ENCODE assay signal across 8 cellular contexts in genomic region chr2:27070653-27071276, GRCh38. TPM values are rescaled to one million over a fixed set of nuclear protein-coding genes. Genes with fewer than 3 reads are reported as not detected.
DNase-seq lines count a peak whose midpoint lies in the region; ATAC-seq and TF ChIP-seq lines count a peak whose summit lies in the region.

No MANE protein-coding gene starts in this region.

- CTCF ChIA-PET in Panc1 (lab: Charles Lee), result interaction anchor here (0.7 kb wide), 1 partner anchor 11 kb away, joined by 3 read pairs; no protein-coding TSS in a partner anchor

- H3K27ac ChIP-seq in Panc1 (ENCODE audit: low read length) (peak overlapping the region; percentile 93), esophagus muscularis mucosa (replicated peaks in 1 of 4) (peak overlapping the region; percentile 98 to 99 (median 98)), psoas muscle (peak overlapping the region; percentile 88)

- no peak for TF ChIP-seq EP300 in esophagus muscularis mucosa (IDR thresholded peaks at IDR 0.05)

- H3K4me3 ChIP-seq in Panc1 (ENCODE audit: low read depth in 2 of 2, low read length in 2 of 2) (peak overlapping the region; percentile 98 to 100), esophagus muscularis mucosa (peak overlapping the region; percentile 75 to 98 (median 90)), psoas muscle (peak overlapping the region; percentile 90)

- H3K36me3 ChIP-seq in Panc1 (ENCODE audit: control insufficient read depth, insufficient read depth, low read length), result no peaks in the 10 kb centered on the region
- H3K36me3 ChIP-seq in esophagus muscularis mucosa, result peaks cover 5 to 47% (median 28%) of the 10 kb centered on the region in 4 donors
- peaks cover 6 to 41% of the 10 kb centered on the region in 2 donors for H3K36me3 ChIP-seq in psoas muscle (ENCODE audit: insufficient read depth in 1 of 2, low read depth in 1 of 2)

- TF ChIP-seq CTCF in Panc1 (IDR thresholded peaks at IDR 0.05) (no peak), esophagus muscularis mucosa (IDR thresholded peaks at IDR 0.05) (no peak), psoas muscle (IDR thresholded peaks at IDR 0.05) (no peak)

- intact Hi-C loops in Panc1 (cut with micrococcal nuclease; ENCODE audit: unreplicated experiment) (no loop called here), esophagus muscularis mucosa (cut with DNase I) (loop anchor here (2.0 kb wide), 1 partner anchor 20 kb away; the partner anchor contains the start of gene AGBL5), psoas muscle (cut with DNase I) (loop anchor here in 1 of 2 donors (2.0 kb wide), 1 partner anchor 18 kb away; no protein-coding TSS in a partner anchor)

- POLR2A ChIA-PET in Panc1 (lab: Charles Lee), result interaction anchor here (0.8 to 1.8 kb wide), 2 partner anchors 16 to 20 kb away, joined by 3 to 6 read pairs; no protein-coding TSS in a partner anchor

- BruUV-seq in Panc1 (replicated peaks; lab: Mats Ljungman, UMichigan), result TSS peak; percentile 73

- TF ChIP-seq POLR2A in esophagus muscularis mucosa (IDR thresholded peaks at IDR 0.05; ENCODE audit: low read depth), result no peak

- ATAC-seq in GM18502 (IDR thresholded peaks at IDR 0.05; ENCODE audit: poor library complexity, unreplicated experiment), result peak; percentile 13
- peak; percentile 1; the same call in 1 of the 2 replicates for ATAC-seq in Panc1
- peak; percentile 2 to 7 (median 2) for ATAC-seq in psoas muscle
- no peak for ATAC-seq in GM21576 (IDR thresholded peaks at IDR 0.05; ENCODE audit: unreplicated experiment)

- H3K4me1 ChIP-seq in Panc1 (ENCODE audit: control insufficient read depth, insufficient read depth, low read length) (peaks cover 15% of the 10 kb centered on the region), esophagus muscularis mucosa (peaks cover 58 to 82% (median 74%) of the 10 kb centered on the region in 4 donors), psoas muscle (peaks cover 16% of the 10 kb centered on the region)

- WGBS in esophagus muscularis mucosa, result 4% methylated on average over 7 of the region's 11 CpGs
- WGBS in psoas muscle, 3 donors, result 2 to 4% (median 3%) methylated on average over 11 of the region's 11 CpGs

- DNase-seq in Panc1 (ENCODE audit: low read depth, low spot score), result no peak
- no peak for DNase-seq in esophagus muscularis mucosa (ENCODE audit: extremely low spot score)
- DNase-seq in psoas muscle, result no peak
- no peak for DNase-seq in SKM-1 (lab: John Stamatoyannopoulos, UW; ENCODE audit: unreplicated experiment)
- DNase-seq in DMS153 treated with DMSO at 0.1 percent for 48 hours (lab: John Stamatoyannopoulos, UW; ENCODE audit: unreplicated experiment), result no peak
- DNase-seq in NK-92 (lab: John Stamatoyannopoulos, UW; ENCODE audit: unreplicated experiment), result no peak

- H3K27me3 ChIP-seq in Panc1 (ENCODE audit: control insufficient read depth, insufficient read depth, low read length) (no peaks in the 10 kb centered on the region), esophagus muscularis mucosa (no peaks in the 10 kb centered on the region), psoas muscle (ENCODE audit: insufficient read depth in 3 of 3, low read length in 2 of 3) (no peaks in the 10 kb centered on the region)

- H3K9me3 ChIP-seq in Panc1 (ENCODE audit: control insufficient read depth, insufficient read depth, low read depth, low read length) (no peaks in the 10 kb centered on the region), esophagus muscularis mucosa (no peaks in the 10 kb centered on the region), psoas muscle (no peaks in the 10 kb centered on the region)

- in situ Hi-C loops in Panc1 (cut with HindIII; ENCODE audit: low pct_unique_long_range_greater_than_20kb, low sequenced_read_pairs), result no loop called here

RNA-seq across cellular contexts. Expression of gene OST4, which starts 0.7 kb away (rescaled TPM):
- total RNA-seq in Panc1 (2021; ENCODE audit: unreplicated experiment), result 219 TPM
- polyA plus RNA-seq in Panc1 (2012; ENCODE audit: insufficient read length), result 518 TPM
- total RNA-seq in esophagus muscularis mucosa, result 100 to 1,000 TPM; 200 to 352 (median 243) TPM
- total RNA-seq in psoas muscle, result 100 to 1,000 TPM; 186 to 304 (median 236) TPM
- 100 to 1,000 TPM; 259 to 396 (median 306) TPM for polyA plus RNA-seq in psoas muscle

RNA-seq across cellular contexts. Expression of gene EMILIN1, which starts 7.7 kb away (rescaled TPM):
- total RNA-seq in Panc1 (2021; ENCODE audit: unreplicated experiment) (0.31 TPM), esophagus muscularis mucosa (100 to 1,000 TPM; 126 to 288 (median 168) TPM), psoas muscle (10 to 100 TPM in 1 of 4 donors, 1 to 10 TPM in 3; 6.1 to 14.3 (median 7.9) TPM)
- 1.2 TPM for polyA plus RNA-seq in Panc1 (2012; ENCODE audit: insufficient read length)
- polyA plus RNA-seq in psoas muscle, result 1 to 10 TPM; 4.9 to 7.3 (median 4.9) TPM

RNA-seq across cellular contexts. Expression of gene KHK, which starts 15.8 kb away (rescaled TPM):
- total RNA-seq in Panc1 (2021; ENCODE audit: unreplicated experiment), result 1.5 TPM
- polyA plus RNA-seq in Panc1 (2012; ENCODE audit: insufficient read length), result 2.3 TPM
- total RNA-seq in esophagus muscularis mucosa, result 1 to 10 TPM; 1.2 to 6.3 (median 1.7) TPM
- 1 to 10 TPM; 1.5 to 4.5 (median 2.4) TPM for total RNA-seq in psoas muscle
- 1 to 10 TPM; 1.8 to 5.8 (median 2.9) TPM for polyA plus RNA-seq in psoas muscle

RNA-seq across cellular contexts. Expression of gene AGBL5, which starts 19.3 kb away (rescaled TPM):
- 55.6 TPM for total RNA-seq in Panc1 (2021; ENCODE audit: unreplicated experiment)
- 46.6 TPM for polyA plus RNA-seq in Panc1 (2012; ENCODE audit: insufficient read length)
- total RNA-seq in esophagus muscularis mucosa, result 10 to 100 TPM; 19.5 to 29.2 (median 24.1) TPM
- total RNA-seq in psoas muscle, result 1 to 10 TPM; 5.5 to 8.6 (median 7.6) TPM
- polyA plus RNA-seq in psoas muscle, result 1 to 10 TPM; 3.6 to 5.3 (median 5.0) TPM

RNA-seq across cellular contexts. Expression of gene TMEM214, which starts 38.0 kb away (rescaled TPM):
- total RNA-seq in Panc1 (2021; ENCODE audit: unreplicated experiment), result 77.8 TPM
- polyA plus RNA-seq in Panc1 (2012; ENCODE audit: insufficient read length), result 58.7 TPM
- total RNA-seq in esophagus muscularis mucosa, result 10 to 100 TPM; 26.7 to 47.7 (median 35.3) TPM
- 10 to 100 TPM; 32.3 to 50.4 (median 41.5) TPM for total RNA-seq in psoas muscle
- 10 to 100 TPM; 29.4 to 43.2 (median 35.8) TPM for polyA plus RNA-seq in psoas muscle

Comparison
In these comparisons a context has a peak if more than half of its experiments do, and no peak if none do; other contexts are left out.
1. RNA of gene EMILIN1, which starts 7.7 kb away (total RNA-seq): 126 to 288 TPM in esophagus muscularis mucosa; 6.1 to 14.3 TPM in psoas muscle and 0.31 TPM in Panc1 (single experiment); every median in the first group is over 4 times any median in the second.
2. Peak in every context shown above with its lines, with median percentiles within 50 percentile points of each other: H3K27ac ChIP-seq and H3K4me3 ChIP-seq.